In genomic region chr12:123576611-123577010, GRCh38 we compare ENCODE assay signal across 33 cellular contexts.
"Had no signal": no experiment of that assay in that cellular context is flagged by ENCODE, and none has a peak within 500 bp of the region (broad histone marks: within the 10 kb centered on the region; RNA-seq: fewer than 3 reads in every experiment).

No MANE protein-coding gene starts in this region.

- H3K27me3 ChIP-seq: adrenal gland, MG63 had no signal

- H3K27ac Mint-ChIP-seq: activated B cell treated with CpG ODN at 0.5 μM for 24 hours; activated CD4-positive, alpha-beta memory T cell treated with anti-CD3 and anti-CD28 coated beads, Interleukin-2, amount 10 ng/mL, durations not matched to agents 7 days and 5 days; activated naive CD4-positive, alpha-beta T cell treated with anti-CD3 and anti-CD28 coated beads, Interleukin-2, amount 50 U/mL, for 24 hours; activated naive CD8-positive, alpha-beta T cell treated with anti-CD3 and anti-CD28 coated beads, Interleukin-2, amount 10 ng/mL, durations not matched to agents 7 days and 5 days; activated T-helper 2 cell treated with anti-CD3 and anti-CD28 coated beads, Interferon-gamma antibody, Interleukin-2, Interleukin-4, amounts not matched to agents 10 μg/mL and 5 μg/mL and 100 μg/mL, durations not matched to agents 14 hours and 24 hours and 36 hours; brain had no signal

- DNase-seq: activated B cell treated with CpG ODN at 0.5 μM for 24 hours; activated CD4-positive, alpha-beta memory T cell treated with anti-CD3 and anti-CD28 coated beads, Interleukin-2, amount 10 ng/mL, durations not matched to agents 7 days and 5 days; activated CD4-positive, alpha-beta T cell treated with anti-CD3 and anti-CD28 coated beads for 48 hours; activated CD4-positive, CD25-positive, alpha-beta regulatory T cell treated with anti-CD3 and anti-CD28 coated beads, Interleukin-2, amount 50 U/mL, for 72 hours; activated gamma-delta T cell; activated naive CD4-positive, alpha-beta T cell treated with Interleukin-2 at 50 U/mL for 16 hours; activated naive CD8-positive, alpha-beta T cell treated with anti-CD3 and anti-CD28 coated beads, Interleukin-2, amount 10 ng/mL, durations not matched to agents 7 days and 5 days; activated T-cell treated with anti-CD3 and anti-CD28 coated beads, Interleukin-2, amount 50 U/mL, for 1 hour; adrenal gland; central memory CD4-positive, alpha-beta T cell; Kasumi-1; KG1; MG63; NCI-H1048; NCI-H1105 treated with DMSO at 0.1 percent for 48 hours; NCI-H1436; NCI-H1694; NCI-H1930; NCI-H2081 treated with DMSO at 0.1 percent for 48 hours; NCI-H226; NCI-H446 treated with DMSO at 0.1 percent for 48 hours; NCI-H524; NCI-H748 treated with DMSO at 0.1 percent for 48 hours; NK-92 treated with Interleukin-12 subunit alpha and Interleukin-12 subunit beta, amount 100 ng/mL, for 24 hours; Right ventricle myocardium superior; SW 1271; T-helper 1 cell; T-helper 2 cell; T-helper 9 cell had no signal

- H3K36me3 Mint-ChIP-seq: activated naive CD4-positive, alpha-beta T cell treated with anti-CD3 and anti-CD28 coated beads, Interleukin-2, amount 50 U/mL, for 24 hours had no signal

- H3K4me1 ChIP-seq: adrenal gland had no signal

- H3K27me3 Mint-ChIP-seq: activated B cell treated with CpG ODN at 0.5 μM for 24 hours; activated naive CD4-positive, alpha-beta T cell treated with anti-CD3 and anti-CD28 coated beads, Interleukin-2, amount 50 U/mL, for 24 hours had no signal

- H3K27ac ChIP-seq: adrenal gland, VCaP had no signal

- H3K36me3 ChIP-seq: adrenal gland had no signal

- H3K9me3 Mint-ChIP-seq: activated B cell treated with CpG ODN at 0.5 μM for 24 hours; activated CD4-positive, alpha-beta memory T cell treated with anti-CD3 and anti-CD28 coated beads, Interleukin-2, amount 10 ng/mL, durations not matched to agents 7 days and 5 days; activated naive CD4-positive, alpha-beta T cell treated with anti-CD3 and anti-CD28 coated beads, Interleukin-2, amount 50 U/mL, for 24 hours; activated naive CD8-positive, alpha-beta T cell treated with anti-CD3 and anti-CD28 coated beads, Interleukin-2, amount 10 ng/mL, durations not matched to agents 7 days and 5 days; activated T-helper 2 cell treated with anti-CD3 and anti-CD28 coated beads, Interferon-gamma antibody, Interleukin-2, Interleukin-4, amounts not matched to agents 10 μg/mL and 5 μg/mL and 100 μg/mL, durations not matched to agents 14 hours and 24 hours and 36 hours; brain had no signal

- H3K4me3 ChIP-seq: adrenal gland, MG63 had no signal

- H3K9me3 ChIP-seq: adrenal gland had no signal

- H3K4me3 Mint-ChIP-seq: activated B cell treated with CpG ODN at 0.5 μM for 24 hours; activated CD4-positive, alpha-beta memory T cell treated with anti-CD3 and anti-CD28 coated beads, Interleukin-2, amount 10 ng/mL, durations not matched to agents 7 days and 5 days; activated naive CD4-positive, alpha-beta T cell treated with anti-CD3 and anti-CD28 coated beads, Interleukin-2, amount 50 U/mL, for 24 hours; activated naive CD8-positive, alpha-beta T cell treated with anti-CD3 and anti-CD28 coated beads, Interleukin-2, amount 10 ng/mL, durations not matched to agents 7 days and 5 days; brain had no signal

- H3K4me1 Mint-ChIP-seq: activated naive CD8-positive, alpha-beta T cell treated with anti-CD3 and anti-CD28 coated beads, Interleukin-2, amount 10 ng/mL, durations not matched to agents 7 days and 5 days had no signal
